ENCODE assay signal across 1 cellular context in genomic region chr7:78038465-78039080, GRCh38.
TF ChIP-seq lines count a peak whose summit lies in the region.

No MANE protein-coding gene starts in this region.

TF ChIP-seq in GM12878, 131 proteins besides CTCF, POLR2A, EP300 and RAD21 (continued from another document):
- TF ChIP-seq, protein P1, sequence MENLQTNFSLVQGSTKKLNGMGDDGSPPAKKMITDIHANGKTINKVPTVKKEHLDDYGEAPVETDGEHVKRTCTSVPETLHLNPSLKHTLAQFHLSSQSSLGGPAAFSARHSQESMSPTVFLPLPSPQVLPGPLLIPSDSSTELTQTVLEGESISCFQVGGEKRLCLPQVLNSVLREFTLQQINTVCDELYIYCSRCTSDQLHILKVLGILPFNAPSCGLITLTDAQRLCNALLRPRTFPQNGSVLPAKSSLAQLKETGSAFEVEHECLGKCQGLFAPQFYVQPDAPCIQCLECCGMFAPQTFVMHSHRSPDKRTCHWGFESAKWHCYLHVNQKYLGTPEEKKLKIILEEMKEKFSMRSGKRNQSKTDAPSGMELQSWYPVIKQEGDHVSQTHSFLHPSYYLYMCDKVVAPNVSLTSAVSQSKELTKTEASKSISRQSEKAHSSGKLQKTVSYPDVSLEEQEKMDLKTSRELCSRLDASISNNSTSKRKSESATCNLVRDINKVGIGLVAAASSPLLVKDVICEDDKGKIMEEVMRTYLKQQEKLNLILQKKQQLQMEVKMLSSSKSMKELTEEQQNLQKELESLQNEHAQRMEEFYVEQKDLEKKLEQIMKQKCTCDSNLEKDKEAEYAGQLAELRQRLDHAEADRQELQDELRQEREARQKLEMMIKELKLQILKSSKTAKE (IDR thresholded peaks at IDR 0.05; ENCODE audit: low read depth, poor library complexity, severe bottlenecking), result no peak
- TF ChIP-seq ZNF24 (IDR thresholded peaks at IDR 0.05), result no peak
- no peak for TF ChIP-seq BMI1 (IDR thresholded peaks at IDR 0.05; ENCODE audit: borderline replicate concordance)
- TF ChIP-seq KLF5 (IDR thresholded peaks at IDR 0.05; ENCODE audit: partially characterized antibody), result no peak
- TF ChIP-seq CHD2 (IDR thresholded peaks at IDR 0.05; ENCODE audit: borderline replicate concordance, low read depth, low read length), result no peak
- TF ChIP-seq STAT1 (conservative IDR thresholded peaks at IDR 0.05), result no peak
- TF ChIP-seq WRNIP1 (IDR thresholded peaks at IDR 0.05; ENCODE audit: borderline replicate concordance, low read depth, low read length), result no peak
- no peak for TF ChIP-seq SUPT20H (IDR thresholded peaks at IDR 0.05; ENCODE audit: borderline replicate concordance, control insufficient read depth, low read depth, low read length)
- TF ChIP-seq RAD51 (IDR thresholded peaks at IDR 0.05), result no peak
- TF ChIP-seq SP1 (IDR thresholded peaks at IDR 0.05; ENCODE audit: low read depth, low read length), result no peak
- no peak for TF ChIP-seq NFXL1 (IDR thresholded peaks at IDR 0.05; ENCODE audit: borderline replicate concordance)
- TF ChIP-seq SUZ12 (IDR thresholded peaks at IDR 0.05; ENCODE audit: unreplicated experiment), result no peak
- no peak for TF ChIP-seq FOS (IDR thresholded peaks at IDR 0.05; ENCODE audit: borderline replicate concordance, extremely low read depth, insufficient read length)
- TF ChIP-seq PAX8 (IDR thresholded peaks at IDR 0.05), result no peak
- TF ChIP-seq KAT2A (conservative IDR thresholded peaks at IDR 0.05; ENCODE audit: control insufficient read depth, low read depth, low read length), result no peak
